ENCODE assay signal across 8 cellular contexts in the genomic region with DNA sequence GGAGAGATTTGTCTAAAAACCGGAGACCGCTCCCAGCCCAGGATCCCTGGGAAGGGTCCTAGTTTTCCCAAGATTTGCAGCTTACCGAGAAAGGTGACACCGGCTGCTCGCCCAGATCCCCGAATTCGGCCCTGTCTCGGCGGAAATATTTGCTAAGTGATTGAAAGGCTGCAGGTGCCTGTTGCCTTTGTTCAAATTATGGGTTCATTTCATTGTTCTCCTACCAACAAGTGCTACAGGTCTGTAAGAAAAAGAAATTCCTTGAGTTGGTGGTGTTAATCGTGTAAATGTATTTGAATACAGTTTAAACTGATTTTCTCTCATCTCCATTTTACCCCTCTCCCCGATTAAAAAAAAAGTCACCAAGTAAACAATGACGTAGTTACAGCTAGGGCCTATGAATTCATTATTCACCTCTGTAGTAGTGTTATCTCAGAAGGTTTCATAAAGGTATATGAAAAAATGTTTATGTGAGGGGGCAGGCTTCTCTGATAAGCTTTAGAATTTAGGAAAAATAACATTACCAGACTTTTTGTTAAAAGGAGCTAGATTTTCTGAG. TPM values are rescaled to one million over a fixed set of nuclear protein-coding genes. Genes with fewer than 3 reads are reported as not detected.
DNase-seq lines count a peak whose midpoint lies in the region; ATAC-seq and TF ChIP-seq lines count a peak whose summit lies in the region.

No MANE protein-coding gene starts in this region.

- H3K9me3 Mint-ChIP-seq in endodermal cell, result no peaks in the 10 kb centered on the region
- H3K9me3 Mint-ChIP-seq in nephron, result peaks cover 13% of the 10 kb centered on the region

- TF ChIP-seq CTCF in BE2C (IDR thresholded peaks at IDR 0.05; ENCODE audit: low read depth, low read length) (no peak), endodermal cell (conservative IDR thresholded peaks at IDR 0.05) (no peak), nephron (IDR thresholded peaks at IDR 0.05; ENCODE audit: unreplicated experiment in 3 of 3) (no peak)

- H3K27me3 ChIP-seq in BE2C (no peaks in the 10 kb centered on the region), SJCRH30 (no peaks in the 10 kb centered on the region), endodermal cell (ENCODE audit: control insufficient read depth, insufficient read depth, low read length, poor library complexity, severe bottlenecking) (no peaks in the 10 kb centered on the region)

- peak overlapping the region; percentile 91 for H3K4me3 ChIP-seq in BE2C (ENCODE audit: low read depth, low read length)
- peak overlapping the region; percentile 100 for H3K4me3 ChIP-seq in SJCRH30
- peak overlapping the region; percentile 95 for H3K4me3 ChIP-seq in endodermal cell (ENCODE audit: low read length)

- H3K27ac Mint-ChIP-seq in endodermal cell, result peak overlapping the region; percentile 97
- H3K27ac Mint-ChIP-seq in nephron, result peak overlapping the region; percentile 94 to 99 (median 94)

- peak overlapping the region; percentile 88 for H3K9ac ChIP-seq in endodermal cell (ENCODE audit: extremely low read depth, low read length, poor library complexity, severe bottlenecking)

- H3K4me3 Mint-ChIP-seq in endodermal cell (peak overlapping the region; percentile 88), nephron (peak overlapping the region; percentile 85 to 88 (median 88))

- H3K4me1 Mint-ChIP-seq in endodermal cell (peaks cover 35% of the 10 kb centered on the region), nephron (peaks cover 41% of the 10 kb centered on the region)

- H3K9me3 ChIP-seq in BE2C (no peaks in the 10 kb centered on the region), SJCRH30 (replicated peaks) (no peaks in the 10 kb centered on the region), endodermal cell (ENCODE audit: control insufficient read depth, low read length) (no peaks in the 10 kb centered on the region)

- H3K36me3 ChIP-seq in BE2C (no peaks in the 10 kb centered on the region), SJCRH30 (no peaks in the 10 kb centered on the region), endodermal cell (ENCODE audit: control insufficient read depth, insufficient read depth, low read length) (peaks cover 11% of the 10 kb centered on the region)

- 0% methylated on average over 4 to 10 of the region's 12 CpGs for WGBS in endodermal cell (ENCODE audit: insufficient coverage in 1 of 2, insufficient read length in 1 of 2), 2 experiments

- DNase-seq in BE2C (no peak), HCEC 1CT (peak; percentile 26), SJCRH30 (no peak), endodermal cell (no peak), HK-2 (ENCODE audit: unreplicated experiment) (no peak)

- H3K27ac ChIP-seq in SJCRH30, result peak overlapping the region; percentile 96
- peak overlapping the region; percentile 94 for H3K27ac ChIP-seq in endodermal cell (ENCODE audit: low read depth, low read length)

- H3K36me3 Mint-ChIP-seq in endodermal cell (ENCODE audit: low read depth) (peaks cover 21% of the 10 kb centered on the region), nephron (ENCODE audit: low read depth) (peaks cover 27% of the 10 kb centered on the region)

- H3K4me1 ChIP-seq in BE2C (no peaks in the 10 kb centered on the region), SJCRH30 (no peaks in the 10 kb centered on the region), endodermal cell (ENCODE audit: control insufficient read depth, insufficient read depth, low read length) (no peaks in the 10 kb centered on the region)

- H3K27me3 Mint-ChIP-seq in endodermal cell (ENCODE audit: insufficient read depth), result no peaks in the 10 kb centered on the region
- no peaks in the 10 kb centered on the region for H3K27me3 Mint-ChIP-seq in nephron (ENCODE audit: low read depth)

- no peak for ATAC-seq in HG02588 (IDR thresholded peaks at IDR 0.05; ENCODE audit: unreplicated experiment)
- ATAC-seq in GM19467 (IDR thresholded peaks at IDR 0.05; ENCODE audit: unreplicated experiment), result no peak

RNA-seq across cellular contexts. Expression of a gene that starts 1.0 kb away (rescaled TPM):
- polyA plus RNA-seq in BE2C (2012; ENCODE audit: insufficient read depth, insufficient read length, low read depth), result 9.2 TPM
- total RNA-seq in SJCRH30 (2014; rRNA removed; shearing (Covaris generic)), result 14.7 and 16.4 TPM in 2 replicates
- 10 to 100 TPM; 30.7 to 33.0 TPM for total RNA-seq in endodermal cell
- 37.9 TPM for polyA plus RNA-seq in endodermal cell (2013, experiment 1 of 2)
- 37.1 TPM for polyA plus RNA-seq in endodermal cell (2013, experiment 2 of 2)

RNA-seq across cellular contexts. Expression of a gene that starts 56.4 kb away (rescaled TPM):
- 44.8 TPM for polyA plus RNA-seq in BE2C (2012; ENCODE audit: insufficient read depth, insufficient read length, low read depth)
- total RNA-seq in SJCRH30 (2014; rRNA removed; shearing (Covaris generic)), result 93.6 and 112 TPM in 2 replicates
- total RNA-seq in endodermal cell, result 100 to 1,000 TPM in 1 of 2 donors, 10 to 100 TPM in 1; 91.3 to 114 TPM
- 79.6 TPM for polyA plus RNA-seq in endodermal cell (2013, experiment 1 of 2)
- polyA plus RNA-seq in endodermal cell (2013, experiment 2 of 2), result 73.7 TPM
